27 cellular contexts compared by ENCODE assay signal in the genomic region with DNA sequence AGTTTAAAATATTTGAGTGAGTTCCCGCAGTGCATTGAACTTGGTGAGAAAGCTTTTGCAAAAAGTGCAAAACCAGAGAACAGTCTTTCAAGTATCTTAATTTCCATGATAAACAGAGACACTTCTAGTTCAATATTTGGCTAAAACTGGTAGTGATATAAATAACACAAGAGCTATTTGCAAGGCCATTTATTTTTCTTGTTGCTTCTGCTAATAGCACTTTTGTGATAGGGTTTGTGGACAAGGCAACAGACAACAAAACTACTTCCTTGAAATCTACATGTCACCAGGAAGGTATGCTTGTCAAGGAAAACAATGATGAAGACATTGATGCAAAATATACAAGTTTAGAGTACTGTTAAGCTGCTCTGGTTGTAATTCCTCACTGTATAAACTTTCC.
DNase-seq lines count a peak whose midpoint lies in the region; ATAC-seq and TF ChIP-seq lines count a peak whose summit lies in the region.
"Had no signal": no experiment of that assay in that cellular context is flagged by ENCODE, and none has a peak within 500 bp of the region (broad histone marks: within the 10 kb centered on the region; RNA-seq: fewer than 3 reads in every experiment).

No MANE protein-coding gene starts in this region.

- H3K4me3 ChIP-seq in HCT116 (replicated peaks in 1 of 2; ENCODE audit: low read depth in 1 of 2, low read length in 2 of 2) (no peak overlapping the region), astrocyte of the spinal cord (ENCODE audit: low read depth, low read length) (no peak overlapping the region), iPS-20b (ENCODE audit: low read length) (peak overlapping the region; percentile 11; the same call in 1 of the 2 replicates)
- H3K4me3 ChIP-seq: adrenal gland, mucosa of descending colon, Peyer's patch, upper lobe of right lung had no signal

- BruUV-seq in HCT116 (replicated peaks; lab: Mats Ljungman, UMichigan), result no TSS peak

- H4K20me1 ChIP-seq in HCT116 (ENCODE audit: insufficient read depth), result no peaks in the 10 kb centered on the region

- H3K27me3 ChIP-seq in HCT116 (ENCODE audit: insufficient read depth, low read length) (no peaks in the 10 kb centered on the region), iPS-20b (ENCODE audit: insufficient read depth, low read length) (no peaks in the 10 kb centered on the region)
- H3K27me3 ChIP-seq: adrenal gland, Peyer's patch, upper lobe of right lung had no signal

- H3K9me3 ChIP-seq in HCT116 (ENCODE audit: control insufficient read depth in 1 of 2, insufficient read depth in 1 of 2, low read depth in 1 of 2, low read length in 2 of 2), result no peaks in the 10 kb centered on the region
- no peaks in the 10 kb centered on the region for H3K9me3 ChIP-seq in iPS-20b (ENCODE audit: insufficient read depth, low read depth, low read length)
- H3K9me3 ChIP-seq: adrenal gland, mucosa of descending colon, Peyer's patch, upper lobe of right lung had no signal

- DNase-seq in HCT116 (ENCODE audit: low read depth, low spot score), result no peak
- DNase-seq in astrocyte of the spinal cord (ENCODE audit: low read depth, low spot score), result peak; percentile 15
- DNase-seq in renal cortical epithelial cell (ENCODE audit: low read depth), result peak; percentile 45
- no peak for DNase-seq in HEK293T (ENCODE audit: extremely low spot score)
- DNase-seq in activated T-cell treated with anti-CD3 and anti-CD28 coated beads, Interleukin-2, amount 50 U/mL, for 24 hours, result no peak
- DNase-seq in NCI-H1105 (lab: John Stamatoyannopoulos, UW), result no peak
- DNase-seq in DMS153 (lab: John Stamatoyannopoulos, UW), result no peak
- DNase-seq: ACHN; activated CD4-positive, alpha-beta T cell treated with anti-CD3 and anti-CD28 coated beads, Interleukin-2, amount 50 U/mL, for 1 hour; activated CD8-positive, alpha-beta memory T cell treated with anti-CD3 and anti-CD28 coated beads, Interleukin-2, amount 10 ng/mL, durations not matched to agents 7 days and 5 days; activated naive CD4-positive, alpha-beta T cell; activated T-cell treated with anti-CD3 and anti-CD28 coated beads, Interleukin-2, amount 50 U/mL, for 72 hours; adrenal gland; DMS53; mucosa of descending colon; NCI-H2029; NCI-H526 treated with DMSO at 0.1 percent for 48 hours; Peyer's patch; right cardiac atrium; SHP77 treated with DMSO at 0.1 percent for 48 hours; stimulated activated CD4-positive, alpha-beta T cell treated with anti-CD3 and anti-CD28 coated beads, Interleukin-4, amount 100 ng/mL, for 4 hours; stimulated activated naive B cell treated with anti-CD40 and anti-IgM and Interleukin-4, amounts not matched to agents 10 μg/mL and 1 μg/mL and 100 μg/mL, for 72 hours; T-helper 9 cell; upper lobe of right lung had no signal

- POLR2A ChIA-PET in HCT116 (lab: Charles Lee) (no interaction called here), HEK293T (lab: Yijun Ruan, JAX) (no interaction called here)

- peaks cover 5 to 9% of the 10 kb centered on the region in 2 experiments; a peak in 3 of 4 replicates for H3K4me1 ChIP-seq in HCT116 (ENCODE audit: control insufficient read depth in 1 of 2, insufficient read depth in 2 of 2, low read length in 2 of 2)
- H3K4me1 ChIP-seq in iPS-20b (ENCODE audit: insufficient read depth, low read length), result peaks cover 36% of the 10 kb centered on the region
- H3K4me1 ChIP-seq: adrenal gland, parathyroid adenoma, Peyer's patch, upper lobe of right lung had no signal

- no peak for TF ChIP-seq CTCF in HCT116 (IDR thresholded peaks at IDR 0.05 in 2 of 3, conservative IDR thresholded peaks at IDR 0.05 in 1 of 3; ENCODE audit: borderline replicate concordance in 1 of 3, insufficient read depth in 1 of 3, low read depth in 2 of 3, low read length in 2 of 3)
- no peak for TF ChIP-seq CTCF in astrocyte of the spinal cord (IDR thresholded peaks at IDR 0.05; ENCODE audit: low read depth, low read length)

- no peak overlapping the region for H3K27ac Mint-ChIP-seq in activated T-cell treated with anti-CD3 and anti-CD28 coated beads, Interleukin-2, amount 50 U/mL, for 24 hours
- H3K27ac Mint-ChIP-seq: activated CD8-positive, alpha-beta memory T cell treated with anti-CD3 and anti-CD28 coated beads, Interleukin-2, amount 10 ng/mL, durations not matched to agents 7 days and 5 days; activated T-cell treated with anti-CD3 and anti-CD28 coated beads, Interleukin-2, amount 50 U/mL, for 72 hours; natural killer cell treated with Interleukin-12 subunit alpha and Interleukin-12 subunit beta and Interleukin-15 and Interleukin-18, amount 100 ng/mL, for 72 hours; stimulated activated naive B cell treated with anti-CD40 and anti-IgM and Interleukin-4, amounts not matched to agents 10 μg/mL and 1 μg/mL and 100 μg/mL, for 72 hours had no signal

- TF ChIP-seq RAD21 in HCT116 (IDR thresholded peaks at IDR 0.05; ENCODE audit: low read depth), result no peak

- RAD21 ChIA-PET in HCT116 (lab: Charles Lee; ENCODE audit: low non-redundant PET in 1 of 2, low total read pairs in 2 of 2, uncharacterized antibody in 2 of 2, unreplicated experiment in 2 of 2), result no interaction called here

- peak overlapping the region; percentile 22 for H2AFZ ChIP-seq in HCT116 (ENCODE audit: low read depth, low read length, poor library complexity, severe bottlenecking)
- H2AFZ ChIP-seq: parathyroid adenoma had no signal

- intact Hi-C loops in HCT116 (cut with micrococcal nuclease), result no loop called here

- no peak for ATAC-seq in HCT116
- ATAC-seq: activated CD8-positive, alpha-beta memory T cell treated with anti-CD3 and anti-CD28 coated beads, Interleukin-2, amount 10 ng/mL, durations not matched to agents 7 days and 5 days; activated T-cell treated with anti-CD3 and anti-CD28 coated beads, Interleukin-2, amount 50 U/mL, for 72 hours; mucosa of descending colon; natural killer cell treated with Interleukin-12 subunit alpha and Interleukin-12 subunit beta and Interleukin-15 and Interleukin-18, amount 100 ng/mL, for 72 hours; right cardiac atrium; stimulated activated naive B cell treated with anti-CD40 and anti-IgM and Interleukin-4, amounts not matched to agents 10 μg/mL and 1 μg/mL and 100 μg/mL, for 72 hours; upper lobe of right lung had no signal

- H3K27ac ChIP-seq in HCT116 (ENCODE audit: low read depth, low read length) (no peak overlapping the region), iPS-20b (ENCODE audit: low read length) (no peak overlapping the region)
- H3K27ac ChIP-seq: adrenal gland, parathyroid adenoma, Peyer's patch, upper lobe of right lung had no signal

- H3K4me3 Mint-ChIP-seq in activated T-cell treated with anti-CD3 and anti-CD28 coated beads, Interleukin-2, amount 50 U/mL, for 24 hours, result no peak overlapping the region
- H3K4me3 Mint-ChIP-seq: activated CD8-positive, alpha-beta memory T cell treated with anti-CD3 and anti-CD28 coated beads, Interleukin-2, amount 10 ng/mL, durations not matched to agents 7 days and 5 days; activated T-cell treated with anti-CD3 and anti-CD28 coated beads, Interleukin-2, amount 50 U/mL, for 72 hours; natural killer cell treated with Interleukin-12 subunit alpha and Interleukin-12 subunit beta and Interleukin-15 and Interleukin-18, amount 100 ng/mL, for 72 hours; stimulated activated naive B cell treated with anti-CD40 and anti-IgM and Interleukin-4, amounts not matched to agents 10 μg/mL and 1 μg/mL and 100 μg/mL, for 72 hours had no signal

- H3K36me3 ChIP-seq in HCT116 (ENCODE audit: control insufficient read depth in 1 of 2, insufficient read depth in 2 of 2, low read length in 2 of 2) (no peaks in the 10 kb centered on the region), iPS-20b (ENCODE audit: insufficient read depth, low read depth, low read length) (no peaks in the 10 kb centered on the region)
- H3K36me3 ChIP-seq: adrenal gland, Peyer's patch, upper lobe of right lung had no signal

- no peaks in the 10 kb centered on the region for H3K36me3 Mint-ChIP-seq in activated T-cell treated with anti-CD3 and anti-CD28 coated beads, Interleukin-2, amount 50 U/mL, for 24 hours (ENCODE audit: low read depth)
- H3K36me3 Mint-ChIP-seq: activated CD8-positive, alpha-beta memory T cell treated with anti-CD3 and anti-CD28 coated beads, Interleukin-2, amount 10 ng/mL, durations not matched to agents 7 days and 5 days; natural killer cell treated with Interleukin-12 subunit alpha and Interleukin-12 subunit beta and Interleukin-15 and Interleukin-18, amount 100 ng/mL, for 72 hours; stimulated activated naive B cell treated with anti-CD40 and anti-IgM and Interleukin-4, amounts not matched to agents 10 μg/mL and 1 μg/mL and 100 μg/mL, for 72 hours had no signal

- in situ Hi-C loops in astrocyte of the spinal cord (cut with HindIII; ENCODE audit: low sequenced_read_pairs), result no loop called here

- no peak overlapping the region for H3K9ac ChIP-seq in HCT116 (ENCODE audit: low read length)
- peak overlapping the region; percentile 18; the same call in 1 of the 2 replicates for H3K9ac ChIP-seq in iPS-20b (ENCODE audit: low read depth, low read length)
- H3K9ac ChIP-seq: parathyroid adenoma had no signal

- H3K4me1 Mint-ChIP-seq in activated T-cell treated with anti-CD3 and anti-CD28 coated beads, Interleukin-2, amount 50 U/mL, for 24 hours (ENCODE audit: low read depth), result no peaks in the 10 kb centered on the region
- H3K4me1 Mint-ChIP-seq: activated CD8-positive, alpha-beta memory T cell treated with anti-CD3 and anti-CD28 coated beads, Interleukin-2, amount 10 ng/mL, durations not matched to agents 7 days and 5 days; stimulated activated naive B cell treated with anti-CD40 and anti-IgM and Interleukin-4, amounts not matched to agents 10 μg/mL and 1 μg/mL and 100 μg/mL, for 72 hours had no signal

- no peak overlapping the region for H3K4me2 ChIP-seq in HCT116 (ENCODE audit: low read length)

- no peaks in the 10 kb centered on the region for H3K27me3 Mint-ChIP-seq in activated T-cell treated with anti-CD3 and anti-CD28 coated beads, Interleukin-2, amount 50 U/mL, for 24 hours
- H3K27me3 Mint-ChIP-seq: activated CD8-positive, alpha-beta memory T cell treated with anti-CD3 and anti-CD28 coated beads, Interleukin-2, amount 10 ng/mL, durations not matched to agents 7 days and 5 days; natural killer cell treated with Interleukin-12 subunit alpha and Interleukin-12 subunit beta and Interleukin-15 and Interleukin-18, amount 100 ng/mL, for 72 hours; stimulated activated naive B cell treated with anti-CD40 and anti-IgM and Interleukin-4, amounts not matched to agents 10 μg/mL and 1 μg/mL and 100 μg/mL, for 72 hours had no signal

- TF ChIP-seq POLR2A in HCT116 (IDR thresholded peaks at IDR 0.05; ENCODE audit: borderline replicate concordance, extremely low read depth, insufficient read depth, insufficient read length), result no peak

- CTCF ChIA-PET in HCT116 (lab: Charles Lee), result no interaction called here
- CTCF ChIA-PET in HEK293T (lab: Yijun Ruan, JAX), result no interaction called here

- no peaks in the 10 kb centered on the region for H3K79me2 ChIP-seq in HCT116 (ENCODE audit: insufficient read depth, low read length)
- H3K79me2 ChIP-seq: parathyroid adenoma had no signal

- H3K9me2 ChIP-seq in HCT116 (ENCODE audit: insufficient read depth), result no peaks in the 10 kb centered on the region

- no peaks in the 10 kb centered on the region for H3K9me3 Mint-ChIP-seq in activated T-cell treated with anti-CD3 and anti-CD28 coated beads, Interleukin-2, amount 50 U/mL, for 24 hours
- H3K9me3 Mint-ChIP-seq: activated T-cell treated with anti-CD3 and anti-CD28 coated beads, Interleukin-2, amount 50 U/mL, for 72 hours; stimulated activated naive B cell treated with anti-CD40 and anti-IgM and Interleukin-4, amounts not matched to agents 10 μg/mL and 1 μg/mL and 100 μg/mL, for 72 hours had no signal

Comparison
In these comparisons a context has a peak if more than half of its experiments do, and no peak if none do; other contexts are left out.
1. DNase-seq: peak in astrocyte of the spinal cord (single experiment) and renal cortical epithelial cell (single experiment); none in HCT116 (single experiment), HEK293T (single experiment), activated T-cell treated with anti-CD3 and anti-CD28 coated beads, Interleukin-2, amount 50 U/mL, for 24 hours (single experiment), NCI-H1105 (single experiment) and DMS153 (single experiment).